Comparison of ENCODE assay signal across 19 cellular contexts in the genomic region with DNA sequence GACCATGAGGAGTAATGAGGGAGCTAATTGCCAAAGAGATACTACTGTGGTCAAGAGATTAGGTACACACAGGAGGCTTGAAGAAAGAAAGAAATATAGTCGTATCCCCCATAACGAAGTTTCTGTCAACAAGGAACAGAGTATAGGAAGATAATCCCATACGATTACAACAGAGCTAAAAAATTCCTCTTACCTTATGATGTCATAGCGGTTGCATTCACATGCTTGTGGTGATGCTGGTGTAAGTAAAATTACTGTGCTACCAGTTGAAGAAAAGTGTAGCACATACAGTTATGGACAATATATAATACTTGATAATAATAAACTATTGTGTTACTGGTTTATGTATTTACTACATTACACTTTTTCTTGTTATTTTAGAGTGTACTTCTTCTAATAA. TPM values are rescaled to one million over a fixed set of nuclear protein-coding genes. Genes with fewer than 3 reads are reported as not detected.
DNase-seq lines count a peak whose midpoint lies in the region; ATAC-seq, FAIRE-seq and TF ChIP-seq lines count a peak whose summit lies in the region.
"Had no signal": no experiment of that assay in that cellular context is flagged by ENCODE, and none has a peak within 500 bp of the region (broad histone marks: within the 10 kb centered on the region; RNA-seq: fewer than 3 reads in every experiment).

No MANE protein-coding gene starts in this region.

- H3K4me2 ChIP-seq in HepG2 (ENCODE audit: low read depth, low read length): no peak overlapping the region
- H3K4me2 ChIP-seq: A549; BLaER1 treated with 17β-estradiol and CSF1 and Interleukin-3, amounts not matched to agents 10 nM and 100 nM had no signal

- H2AFZ ChIP-seq in HepG2 (ENCODE audit: low read length): no peak overlapping the region

- DNase-seq in HepG2 (ENCODE audit: low spot score) (no peak), right lobe of liver (no peak), amniotic epithelial cell (ENCODE audit: low read depth) (peak; percentile 7), COLO668 (lab: John Stamatoyannopoulos, UW; ENCODE audit: unreplicated experiment) (no peak)
- DNase-seq: AML-193; Calu3; CD4-positive, alpha-beta T cell; CD8-positive, alpha-beta T cell; COR-L47; DMS79 treated with DMSO at 0.1 percent for 48 hours had no signal

- intact Hi-C loops in HepG2 (cut with micrococcal nuclease; ENCODE audit: unreplicated experiment) (no loop called here), right lobe of liver (cut with DNase I) (no loop called here)

- no peak for TF ChIP-seq RAD21 in HepG2 (CRISPR knock-in tag; IDR thresholded peaks at IDR 0.05)

- no peak for TF ChIP-seq CTCF in HepG2 (CRISPR knock-in tag; IDR thresholded peaks at IDR 0.05)
- TF ChIP-seq CTCF in right lobe of liver (IDR thresholded peaks at IDR 0.05): no peak

- H3K4me1 ChIP-seq in HepG2 (ENCODE audit: insufficient read depth, low read length) (peaks cover 5% of the 10 kb centered on the region; the same call in 1 of the 2 replicates), right lobe of liver (no peaks in the 10 kb centered on the region)
- H3K4me1 ChIP-seq: A549 had no signal

- FAIRE-seq in HepG2 (lab: Jason Lieb, UNC): no peak
- FAIRE-seq: A549, D721Med, GM12878, GM12892, GM18507 had no signal

- no peak overlapping the region for H3K9ac ChIP-seq in HepG2 (ENCODE audit: insufficient read depth, low read depth, low read length)
- H3K9ac ChIP-seq: BLaER1 treated with 17β-estradiol and CSF1 and Interleukin-3, amounts not matched to agents 10 nM and 100 nM had no signal

- ATAC-seq in HepG2: no peak
- no peak for ATAC-seq in right lobe of liver
- no peak for ATAC-seq in HG02763 (IDR thresholded peaks at IDR 0.05; ENCODE audit: unreplicated experiment)
- ATAC-seq: A549; CD8-positive, alpha-beta T cell; GM12878 had no signal

- TF ChIP-seq EP300 in HepG2 (IDR thresholded peaks at IDR 0.05; ENCODE audit: low read depth in 2 of 2, low read length in 2 of 2) (no peak), HepG2 (CRISPR knock-in tag; IDR thresholded peaks at IDR 0.05; ENCODE audit: borderline replicate concordance) (no peak)

- no peak overlapping the region for H3K4me3 ChIP-seq in HepG2 (replicated peaks in 1 of 3; ENCODE audit: insufficient read depth in 1 of 3, low read depth in 2 of 3, low read length in 3 of 3)
- no peak overlapping the region for H3K4me3 ChIP-seq in right lobe of liver
- H3K4me3 ChIP-seq: A549; BLaER1 treated with 17β-estradiol and CSF1 and Interleukin-3, amounts not matched to agents 10 nM and 100 nM; GM12878 had no signal

- no peaks in the 10 kb centered on the region for H4K20me1 ChIP-seq in HepG2 (ENCODE audit: insufficient read depth, low read length)
- H4K20me1 ChIP-seq: BLaER1 treated with 17β-estradiol and CSF1 and Interleukin-3, amounts not matched to agents 10 nM and 100 nM had no signal

- no peak overlapping the region for H3K27ac ChIP-seq in HepG2 (ENCODE audit: extremely low read length, insufficient read depth, low read length)
- no peak overlapping the region for H3K27ac ChIP-seq in right lobe of liver
- H3K27ac ChIP-seq: 22Rv1; A549; BLaER1 treated with 17β-estradiol and CSF1 and Interleukin-3, amounts not matched to agents 10 nM and 100 nM; C4-2B had no signal

- in situ Hi-C loops in HepG2 (cut with HindIII; ENCODE audit: extremely low pct_ligation_motif_present, low pct_unique_long_range_greater_than_20kb): loop anchor here (25.0 kb wide), 1 partner anchor 579 kb away; no protein-coding TSS in a partner anchor

- H3K79me2 ChIP-seq in HepG2 (ENCODE audit: insufficient read depth, low read length): no peaks in the 10 kb centered on the region

- no peaks in the 10 kb centered on the region for H3K36me3 ChIP-seq in HepG2 (replicated peaks in 1 of 2; ENCODE audit: control insufficient read depth in 1 of 2, insufficient read depth in 2 of 2, low read length in 2 of 2)
- no peaks in the 10 kb centered on the region for H3K36me3 ChIP-seq in right lobe of liver
- H3K36me3 ChIP-seq: BLaER1 treated with 17β-estradiol and CSF1 and Interleukin-3, amounts not matched to agents 10 nM and 100 nM had no signal

- no peaks in the 10 kb centered on the region for H3K9me3 ChIP-seq in HepG2 (ENCODE audit: low read length)
- H3K9me3 ChIP-seq in right lobe of liver: no peaks in the 10 kb centered on the region
- H3K9me3 ChIP-seq: A549; BLaER1 treated with 17β-estradiol and CSF1 and Interleukin-3, amounts not matched to agents 10 nM and 100 nM had no signal

- no TSS peak for BruUV-seq in HepG2 (replicated peaks; lab: Mats Ljungman, UMichigan)

- WGBS in HepG2 (ENCODE audit: low lambda C conversion rate): 70% methylated on average over 4 of the region's 4 CpGs
- WGBS in right lobe of liver (ENCODE audit: insufficient coverage, low coverage, low lambda C conversion rate, missing lambda C conversion rate): 90% methylated on average over 4 of the region's 4 CpGs

- H3K27me3 ChIP-seq in HepG2 (ENCODE audit: control insufficient read depth in 1 of 2, insufficient read depth in 2 of 2, low read length in 2 of 2) (no peaks in the 10 kb centered on the region), right lobe of liver (no peaks in the 10 kb centered on the region)
- H3K27me3 ChIP-seq: BLaER1 treated with 17β-estradiol and CSF1 and Interleukin-3, amounts not matched to agents 10 nM and 100 nM had no signal

- CTCF ChIA-PET in HepG2 (lab: Yijun Ruan, JAX; ENCODE audit: low intra/inter-chr PET ratio, low total read pairs): no interaction called here

- TF ChIP-seq POLR2A in HepG2 (IDR thresholded peaks at IDR 0.05; ENCODE audit: insufficient read depth in 1 of 2, low read depth in 2 of 2, low read length in 2 of 2) (no peak), right lobe of liver (IDR thresholded peaks at IDR 0.05) (no peak)

- POLR2A ChIA-PET in HepG2 (lab: Yijun Ruan, JAX): no interaction called here

TF ChIP-seq in HepG2, 621 proteins besides CTCF, POLR2A, EP300 and RAD21 (continues in another document):
- no peak for TF ChIP-seq ZNF549 (CRISPR knock-in tag; IDR thresholded peaks at IDR 0.05)
- no peak for TF ChIP-seq ZNF737 (CRISPR knock-in tag; IDR thresholded peaks at IDR 0.05; ENCODE audit: borderline replicate concordance)
- TF ChIP-seq, protein P1, sequence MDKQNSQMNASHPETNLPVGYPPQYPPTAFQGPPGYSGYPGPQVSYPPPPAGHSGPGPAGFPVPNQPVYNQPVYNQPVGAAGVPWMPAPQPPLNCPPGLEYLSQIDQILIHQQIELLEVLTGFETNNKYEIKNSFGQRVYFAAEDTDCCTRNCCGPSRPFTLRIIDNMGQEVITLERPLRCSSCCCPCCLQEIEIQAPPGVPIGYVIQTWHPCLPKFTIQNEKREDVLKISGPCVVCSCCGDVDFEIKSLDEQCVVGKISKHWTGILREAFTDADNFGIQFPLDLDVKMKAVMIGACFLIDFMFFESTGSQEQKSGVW (CRISPR knock-in tag; IDR thresholded peaks at IDR 0.05; ENCODE audit: borderline replicate concordance): no peak
- TF ChIP-seq, protein P2, sequence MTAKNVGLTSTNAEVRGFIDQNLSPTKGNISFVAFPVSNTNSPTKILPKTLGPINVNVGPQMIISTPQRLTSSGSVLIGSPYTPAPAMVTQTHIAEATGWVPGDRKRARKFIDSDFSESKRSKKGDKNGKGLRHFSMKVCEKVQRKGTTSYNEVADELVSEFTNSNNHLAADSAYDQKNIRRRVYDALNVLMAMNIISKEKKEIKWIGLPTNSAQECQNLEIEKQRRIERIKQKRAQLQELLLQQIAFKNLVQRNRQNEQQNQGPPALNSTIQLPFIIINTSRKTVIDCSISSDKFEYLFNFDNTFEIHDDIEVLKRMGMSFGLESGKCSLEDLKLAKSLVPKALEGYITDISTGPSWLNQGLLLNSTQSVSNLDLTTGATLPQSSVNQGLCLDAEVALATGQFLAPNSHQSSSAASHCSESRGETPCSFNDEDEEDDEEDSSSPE (CRISPR knock-in tag; IDR thresholded peaks at IDR 0.05): no peak
- no peak for TF ChIP-seq HES4 (CRISPR knock-in tag; IDR thresholded peaks at IDR 0.05; ENCODE audit: borderline replicate concordance)
- TF ChIP-seq TOE1 (CRISPR knock-in tag; IDR thresholded peaks at IDR 0.05): no peak
- TF ChIP-seq KLF6 (CRISPR knock-in tag; IDR thresholded peaks at IDR 0.05): no peak
- TF ChIP-seq ASH2L (IDR thresholded peaks at IDR 0.05; ENCODE audit: insufficient read length, low read depth, low read length): no peak

RNA-seq across cellular contexts. Expression of gene CASD1, which starts 51.6 kb away (rescaled TPM):
- total RNA-seq in HepG2 (2016; rRNA removed; fragmentation: Illumina TruSeq; extraction: Trizol) (21.4 and 22.9 TPM in 2 replicates), right lobe of liver (10 to 100 TPM in 1 of 6 experiments, 1 to 10 TPM in 5; 4.5 to 10.4 (median 7.2) TPM)
- 5.9 and 7.0 TPM in 2 replicates for total RNA-seq in HepG2 (2016; cell fraction: cytosol; rRNA removed; fragmentation: Illumina TruSeq; extraction: Trizol; ENCODE audit: low read depth)
- 20.4 and 23.2 TPM in 2 replicates for total RNA-seq in HepG2 (2016; cell fraction: insoluble cytoplasmic fraction; rRNA removed; fragmentation: Illumina TruSeq; extraction: Trizol)
- total RNA-seq in HepG2 (2016; cell fraction: membrane; rRNA removed; fragmentation: Illumina TruSeq; extraction: Trizol): 19.4 and 21.4 TPM in 2 replicates
- total RNA-seq in HepG2 (2016; cell fraction: nucleus; rRNA removed; fragmentation: Illumina TruSeq; extraction: Trizol): 39.3 and 40.4 TPM in 2 replicates
- 23.4 and 32.6 TPM in 2 replicates for polyA plus RNA-seq in HepG2 (2011; rRNA removed)
- 8.4 and 15.0 TPM in 2 replicates for polyA plus RNA-seq in HepG2 (2011; cell fraction: cytosol; rRNA removed)
- 19.1 and 24.4 TPM in 2 replicates for polyA plus RNA-seq in HepG2 (2011; cell fraction: nucleus; rRNA removed)
- polyA plus RNA-seq in HepG2 (2012): 19.1 and 25.0 TPM in 2 replicates
- 5.4 and 5.6 TPM in 2 replicates for polyA plus RNA-seq in HepG2 (2016; cell fraction: cytosol; fragmentation: Illumina TruSeq; extraction: Trizol; ENCODE audit: low read depth)
- polyA plus RNA-seq in HepG2 (2016; cell fraction: insoluble cytoplasmic fraction; fragmentation: Illumina TruSeq; extraction: Trizol; ENCODE audit: low read depth): 17.4 and 18.3 TPM in 2 replicates
- polyA plus RNA-seq in HepG2 (2016; cell fraction: membrane; fragmentation: Illumina TruSeq; extraction: Trizol; ENCODE audit: low read depth): 10.1 and 12.8 TPM in 2 replicates
- polyA plus RNA-seq in HepG2 (2016; cell fraction: nucleus; fragmentation: Illumina TruSeq; extraction: Trizol; ENCODE audit: insufficient read depth, low read depth): 47.6 and 48.1 TPM in 2 replicates
- 2.8 and 71.7 TPM in 2 replicates for polyA minus RNA-seq in HepG2 (2011; rRNA and poly(A)+ RNA removed; ENCODE audit: low replicate concordance)
- 24.5 and 24.8 TPM in 2 replicates for polyA minus RNA-seq in HepG2 (2011; cell fraction: cytosol; rRNA and poly(A)+ RNA removed)
- 89.6 and 113 TPM in 2 replicates for polyA minus RNA-seq in HepG2 (2011; cell fraction: nucleus; rRNA and poly(A)+ RNA removed)
